Comparison of ENCODE assay signal across 7 cellular contexts in genomic region chr5:136501133-136501532, GRCh38.
"Had no signal": no experiment of that assay in that cellular context is flagged by ENCODE, and none has a peak within 500 bp of the region (broad histone marks: within the 10 kb centered on the region; RNA-seq: fewer than 3 reads in every experiment).

No MANE protein-coding gene starts in this region.

- FAIRE-seq: H54, HepG2 had no signal

- ATAC-seq: HepG2 had no signal

- DNase-seq: GOT3, H9, HCEC 1CT, KG1 had no signal

- H3K27ac ChIP-seq: HL-60 had no signal
